ENCODE assay signal across 10 cellular contexts in genomic region chr4:8191136-8191747, GRCh38. TPM values are rescaled to one million over a fixed set of nuclear protein-coding genes. Genes with fewer than 3 reads are reported as not detected.
A peak's percentile ranks its signal among the peaks of the same experiment; 100 is the strongest.
DNase-seq lines count a peak whose midpoint lies in the region; ATAC-seq and TF ChIP-seq lines count a peak whose summit lies in the region.
"Had no signal": no experiment of that assay in that cellular context is flagged by ENCODE, and none has a peak within 500 bp of the region (broad histone marks: within the 10 kb centered on the region; RNA-seq: fewer than 3 reads in every experiment).

No MANE protein-coding gene starts in this region.

- H3K27me3 Mint-ChIP-seq in naive B cell: peaks cover 0 to 19% (median 11%) of the 10 kb centered on the region in 3 donors

- DNase-seq in DMS53 (lab: John Stamatoyannopoulos, UW): peak; percentile 34
- DNase-seq in DMS53 treated with DMSO at 0.1 percent for 48 hours (lab: John Stamatoyannopoulos, UW; ENCODE audit: unreplicated experiment): no peak
- DNase-seq in NOMO-1 (lab: John Stamatoyannopoulos, UW; ENCODE audit: unreplicated experiment in 2 of 2): peak; percentile 71 to 72
- DNase-seq in epithelial cell of esophagus (ENCODE audit: low read depth): peak; percentile 81
- no peak for DNase-seq in naive B cell
- no peak for DNase-seq in HuH-7 (ENCODE audit: low spot score)
- no peak for DNase-seq in NCI-H2081 (lab: John Stamatoyannopoulos, UW)

- H3K27ac Mint-ChIP-seq in naive B cell: peak overlapping the region in 5 of 6 donors; percentile 63 to 90 (median 81)
- H3K27ac Mint-ChIP-seq: T-helper 1 cell treated with Interleukin-12 subunit alpha and Interleukin-12 subunit beta and Interleukin-4 antibody, amounts not matched to agents 30 μg/mL and 1 μg/mL, for 36 hours had no signal

- no peaks in the 10 kb centered on the region for H3K36me3 Mint-ChIP-seq in naive B cell

- no peak overlapping the region for H3K4me3 Mint-ChIP-seq in naive B cell
- H3K4me3 Mint-ChIP-seq: T-helper 1 cell treated with Interleukin-12 subunit alpha and Interleukin-12 subunit beta and Interleukin-4 antibody, amounts not matched to agents 30 μg/mL and 1 μg/mL, for 36 hours had no signal

- H3K4me1 Mint-ChIP-seq in naive B cell: peaks cover 27 to 30% (median 30%) of the 10 kb centered on the region in 3 donors

- no peak for TF ChIP-seq CTCF in epithelial cell of esophagus (IDR thresholded peaks at IDR 0.05; ENCODE audit: insufficient read depth, low read depth, low read length, missing control alignments)

- no peaks in the 10 kb centered on the region for H3K9me3 Mint-ChIP-seq in naive B cell
- H3K9me3 Mint-ChIP-seq: T-helper 1 cell treated with Interleukin-12 subunit alpha and Interleukin-12 subunit beta and Interleukin-4 antibody, amounts not matched to agents 30 μg/mL and 1 μg/mL, for 36 hours had no signal

- no peak for ATAC-seq in naive B cell (ENCODE audit: low read depth in 2 of 2)
- ATAC-seq in GM21717 (IDR thresholded peaks at IDR 0.05; ENCODE audit: unreplicated experiment): no peak

- no peak overlapping the region for H3K4me3 ChIP-seq in epithelial cell of esophagus (ENCODE audit: low read length)
- H3K4me3 ChIP-seq: pancreas had no signal

RNA-seq across cellular contexts. Expression of gene SH3TC1, which starts 7.8 kb away (rescaled TPM):
- 10 to 100 TPM; 24.1 to 64.3 (median 37.5) TPM for polyA plus RNA-seq in naive B cell (ENCODE audit: low read depth in 6 of 6)

RNA-seq across cellular contexts. Expression of gene ABLIM2, which starts 32.6 kb away (rescaled TPM):
- polyA plus RNA-seq in naive B cell (ENCODE audit: low read depth in 6 of 6): 1 to 10 TPM in 3 of 6 donors, under 1 TPM in 3; 0.52 to 3.4 (median 1.1) TPM

Comparison
In these comparisons a context has a peak if more than half of its experiments do, and no peak if none do; other contexts are left out.
1. DNase-seq: peak in DMS53 (single experiment), NOMO-1 (2 of 2) and epithelial cell of esophagus (single experiment); none in DMS53 treated with DMSO at 0.1 percent for 48 hours (single experiment), naive B cell (single experiment), HuH-7 (single experiment) and NCI-H2081 (0 of 2).